Comparison of ENCODE assay signal across 8 cellular contexts in the genomic region with DNA sequence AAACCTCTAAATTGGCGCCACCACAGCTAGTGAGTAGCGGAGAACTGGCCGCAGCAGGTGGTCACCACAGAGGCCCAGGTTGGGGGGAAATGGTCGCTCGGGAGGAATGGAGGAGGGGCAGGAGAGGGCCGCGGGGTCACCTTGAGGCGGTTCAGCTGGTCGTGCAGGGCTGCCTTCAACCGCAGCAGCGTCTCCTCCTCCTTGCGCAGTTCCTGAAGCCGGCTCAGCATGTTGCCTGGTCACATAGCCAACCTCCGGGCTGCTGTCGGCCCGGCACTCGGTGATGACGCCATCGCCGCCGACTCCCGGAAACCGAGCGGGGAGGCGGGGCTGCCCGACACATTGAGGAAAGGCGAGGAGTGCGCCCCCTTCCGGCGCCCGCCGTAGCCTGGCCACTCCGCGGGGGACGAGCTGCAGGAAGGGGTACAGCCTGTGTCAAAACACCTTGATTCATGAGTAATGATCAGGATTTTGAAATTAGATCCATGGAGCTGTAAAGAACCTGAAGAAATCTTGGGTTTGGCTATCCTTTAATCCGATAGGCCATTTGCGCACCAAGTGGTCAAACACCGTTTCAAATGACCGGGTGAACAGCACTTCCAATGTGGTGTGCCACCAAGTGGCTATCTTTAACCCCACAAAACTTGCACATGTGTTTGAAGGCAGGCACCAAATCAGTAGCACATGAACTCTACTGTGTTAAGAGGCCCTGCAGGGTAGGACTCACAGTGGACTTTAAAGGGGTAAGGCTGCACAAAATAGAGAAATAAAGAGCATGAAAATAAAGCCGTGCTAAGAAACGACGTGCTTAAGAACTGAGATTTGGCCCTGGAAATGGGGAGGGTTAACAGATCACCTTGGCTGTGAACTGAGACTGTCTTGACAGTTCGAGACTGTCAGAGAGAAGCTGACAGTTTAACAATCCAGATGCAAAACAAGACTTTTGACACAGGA. TPM values are rescaled to one million over a fixed set of nuclear protein-coding genes. Genes with fewer than 3 reads are reported as not detected.
DNase-seq lines count a peak whose midpoint lies in the region; ATAC-seq and TF ChIP-seq lines count a peak whose summit lies in the region.

A gene with protein sequence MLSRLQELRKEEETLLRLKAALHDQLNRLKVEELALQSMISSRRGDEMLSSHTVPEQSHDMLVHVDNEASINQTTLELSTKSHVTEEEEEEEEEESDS (minus strand): TSS at position 261 of the 954 bp plus-strand sequence. CDS start 31 bp downstream, at position 230.

- peak within 1 kb of the TSS; percentile 95 for H3K4me3 Mint-ChIP-seq in activated CD4-positive, alpha-beta T cell treated with anti-CD3 and anti-CD28 coated beads, Interleukin-2, amount 10 ng/mL, durations not matched to agents 24 days and 14 days

- peak within 1 kb of the TSS; percentile 89 for H3K9ac ChIP-seq in BLaER1

- H3K9me3 Mint-ChIP-seq in activated CD4-positive, alpha-beta T cell treated with anti-CD3 and anti-CD28 coated beads, Interleukin-2, amount 10 ng/mL, durations not matched to agents 24 days and 14 days = no peaks in the 10 kb centered on the region

- H3K36me3 Mint-ChIP-seq in activated CD4-positive, alpha-beta T cell treated with anti-CD3 and anti-CD28 coated beads, Interleukin-2, amount 10 ng/mL, durations not matched to agents 24 days and 14 days (ENCODE audit: low read depth) = peaks cover 87% of the 10 kb centered on the region

- H3K4me1 Mint-ChIP-seq in activated CD4-positive, alpha-beta T cell treated with anti-CD3 and anti-CD28 coated beads, Interleukin-2, amount 10 ng/mL, durations not matched to agents 24 days and 14 days = peaks cover 47% of the 10 kb centered on the region

- H3K4me2 ChIP-seq in BLaER1 = peak within 1 kb of the TSS; percentile 80

- peaks cover 84% of the 10 kb centered on the region for H3K36me3 ChIP-seq in BLaER1

- H3K27me3 Mint-ChIP-seq in activated CD4-positive, alpha-beta T cell treated with anti-CD3 and anti-CD28 coated beads, Interleukin-2, amount 10 ng/mL, durations not matched to agents 24 days and 14 days = no peaks in the 10 kb centered on the region

- H3K27me3 ChIP-seq in BLaER1 = no peaks in the 10 kb centered on the region

- peak within 1 kb of the TSS; percentile 85 for H3K27ac ChIP-seq in BLaER1
- H3K27ac ChIP-seq in coronary artery = peak within 1 kb of the TSS; percentile 55 to 87

- peak; percentile 99 for TF ChIP-seq CTCF in coronary artery (IDR thresholded peaks at IDR 0.05)

- peaks cover 50% of the 10 kb centered on the region for H4K20me1 ChIP-seq in BLaER1

- H3K9me3 ChIP-seq in BLaER1 = no peaks in the 10 kb centered on the region

- DNase-seq in GM19238 (ENCODE audit: insufficient read length, low spot score) = peak; percentile 81
- peak; percentile 81 for DNase-seq in NCI-H526 treated with DMSO at 0.1 percent for 48 hours (lab: John Stamatoyannopoulos, UW)
- peak; percentile 100 for DNase-seq in activated CD4-positive, alpha-beta T cell treated with anti-CD3 and anti-CD28 coated beads, Interleukin-2, amount 10 ng/mL, durations not matched to agents 24 days and 14 days
- peak; percentile 95 for DNase-seq in coronary artery (ENCODE audit: low spot score)
- DNase-seq in left kidney (ENCODE audit: low read depth, low spot score) = peak; percentile 98
- DNase-seq in stimulated activated CD4-positive, alpha-beta T cell treated with anti-CD3 and anti-CD28 coated beads, Interleukin-2, amount 100 ng/mL, for 4 hours (ENCODE audit: low read depth) = peak; percentile 96

- peak; percentile 48 for ATAC-seq in HG03457 (IDR thresholded peaks at IDR 0.05; ENCODE audit: unreplicated experiment)

- H3K4me3 ChIP-seq in BLaER1 (peak within 1 kb of the TSS; percentile 84), coronary artery (peak within 1 kb of the TSS; percentile 84)

- intact Hi-C loops in activated CD4-positive, alpha-beta T cell treated with anti-CD3 and anti-CD28 coated beads, Interleukin-2, amount 10 ng/mL, durations not matched to agents 24 days and 14 days (cut with micrococcal nuclease) = loop anchor here (1.0 to 2.0 kb wide), 4 partner anchors 25 to 203 kb away; a partner anchor contains a TSS

- peaks cover 58% of the 10 kb centered on the region for H3K4me1 ChIP-seq in BLaER1

- peak within 1 kb of the TSS; percentile 97 for H3K27ac Mint-ChIP-seq in activated CD4-positive, alpha-beta T cell treated with anti-CD3 and anti-CD28 coated beads, Interleukin-2, amount 10 ng/mL, durations not matched to agents 24 days and 14 days

RNA-seq across cellular contexts. Expression of the gene that starts here (rescaled TPM):
- 33.5 and 33.9 TPM in 2 replicates for total RNA-seq in activated CD4-positive, alpha-beta T cell treated with anti-CD3 and anti-CD28 coated beads, Interleukin-2, amount 10 ng/mL, durations not matched to agents 24 days and 14 days

Comparison
In these comparisons a context has a peak if more than half of its experiments do, and no peak if none do; other contexts are left out.
1. Peak in every context shown above with its lines: DNase-seq, ATAC-seq, H3K4me3 ChIP-seq and H3K27ac ChIP-seq.